ENCODE assay signal across 8 cellular contexts in the genomic region with DNA sequence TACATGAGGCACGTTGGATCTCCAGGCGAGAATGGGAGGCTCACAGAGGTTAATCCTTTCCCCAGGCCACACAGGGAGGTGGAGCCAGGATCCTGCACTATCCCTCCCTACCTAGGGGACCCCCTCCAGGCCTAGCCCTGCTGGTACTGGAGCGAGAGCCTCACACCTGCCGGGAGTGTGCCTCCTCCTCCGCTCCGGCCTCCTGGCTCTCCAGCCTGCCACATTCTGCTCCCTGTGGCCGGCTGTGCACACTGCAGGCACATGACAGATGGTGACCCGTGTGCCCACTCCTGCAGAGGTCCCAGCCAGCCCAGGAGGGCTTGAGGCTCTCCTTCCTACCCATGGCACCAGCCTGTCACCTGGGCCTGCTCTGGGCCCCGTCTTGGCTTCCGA.
DNase-seq lines count a peak whose midpoint lies in the region; ATAC-seq and TF ChIP-seq lines count a peak whose summit lies in the region.

No MANE protein-coding gene starts in this region.

- H3K9me2 ChIP-seq in PC-9 (ENCODE audit: insufficient read depth), result no peaks in the 10 kb centered on the region

- no TSS peak for BruUV-seq in PC-9 (replicated peaks; lab: Mats Ljungman, UMichigan)

- H3K9me3 ChIP-seq in cardiac muscle cell (ENCODE audit: low read depth) (no peaks in the 10 kb centered on the region), PC-9 (ENCODE audit: insufficient read depth, low read depth) (no peaks in the 10 kb centered on the region), esophagus squamous epithelium (no peaks in the 10 kb centered on the region), upper lobe of left lung (no peaks in the 10 kb centered on the region)

- H2AFZ ChIP-seq in PC-9, result no peak overlapping the region

- no peaks in the 10 kb centered on the region for H3K79me2 ChIP-seq in PC-9 (ENCODE audit: low read depth)

- TF ChIP-seq POLR2A in esophagus squamous epithelium (IDR thresholded peaks at IDR 0.05), result no peak
- TF ChIP-seq POLR2A in upper lobe of left lung (IDR thresholded peaks at IDR 0.05), result no peak

- POLR2A ChIA-PET in PC-9 (lab: Charles Lee; ENCODE audit: unreplicated experiment), result no interaction called here

- TF ChIP-seq CTCF in cardiac muscle cell (IDR thresholded peaks at IDR 0.05; ENCODE audit: low read depth, low read length) (peak; percentile 16), PC-9 (conservative IDR thresholded peaks at IDR 0.05) (peak; percentile 61), esophagus squamous epithelium (IDR thresholded peaks at IDR 0.05) (peak in 3 of 6 experiments; percentile 9 to 40 (median 20)), upper lobe of left lung (IDR thresholded peaks at IDR 0.05) (peak in 4 of 6 experiments; percentile 17 to 42 (median 26))

- CTCF ChIA-PET in PC-9 (lab: Charles Lee), result no interaction called here

- no peaks in the 10 kb centered on the region for H3F3A ChIP-seq in PC-9 (ENCODE audit: insufficient read depth, low read depth)

- H3K4me2 ChIP-seq in PC-9, result no peak overlapping the region

- H3K27ac ChIP-seq in cardiac muscle cell (no peak overlapping the region), PC-9 (no peak overlapping the region), esophagus squamous epithelium (peak overlapping the region in 3 of 4 donors; percentile 14 to 44 (median 26)), upper lobe of left lung (no peak overlapping the region)

- H3K27me3 ChIP-seq in cardiac muscle cell, result no peaks in the 10 kb centered on the region
- H3K27me3 ChIP-seq in PC-9 (ENCODE audit: insufficient read depth, low read depth), result no peaks in the 10 kb centered on the region
- no peaks in the 10 kb centered on the region for H3K27me3 ChIP-seq in esophagus squamous epithelium
- H3K27me3 ChIP-seq in upper lobe of left lung, result no peaks in the 10 kb centered on the region

- H3K36me3 ChIP-seq in cardiac muscle cell (peaks cover 6% of the 10 kb centered on the region), PC-9 (ENCODE audit: low read depth) (no peaks in the 10 kb centered on the region; the same call in 1 of the 2 replicates), esophagus squamous epithelium (peaks cover 34 to 100% (median 45%) of the 10 kb centered on the region in 3 donors), upper lobe of left lung (peaks cover 11 to 69% (median 53%) of the 10 kb centered on the region in 4 donors)

- no peak for TF ChIP-seq EP300 in upper lobe of left lung (IDR thresholded peaks at IDR 0.05)

- ATAC-seq in left ventricle myocardium superior (no peak), upper lobe of left lung (ENCODE audit: low FRiP score in 2 of 2) (no peak)

- WGBS in esophagus squamous epithelium, 2 donors, result 33 to 75% methylated on average over 1 to 6 of the region's 10 CpGs
- 84% methylated on average over 10 of the region's 10 CpGs; no CpG with 5 or more reads in 1 of the 2 donors for WGBS in upper lobe of left lung, 2 donors

- DNase-seq in cardiac muscle cell (ENCODE audit: low read depth in 1 of 2, low spot score in 1 of 2) (no peak), left ventricle myocardium superior (no peak), PC-9 (no peak), esophagus squamous epithelium (lab: John Stamatoyannopoulos, UW) (no peak), upper lobe of left lung (no peak), CD1c-positive myeloid dendritic cell (ENCODE audit: extremely low spot score) (no peak)
- no peak for DNase-seq in stimulated activated CD8-positive, alpha-beta memory T cell treated with anti-CD3 and anti-CD28 coated beads, Interleukin-4, amount 100 ng/mL, for 48 hours
- no peak for DNase-seq in stimulated activated CD4-positive, alpha-beta T cell treated with anti-CD3 and anti-CD28 coated beads, Interleukin-2, amount 100 ng/mL, for 48 hours

- no peaks in the 10 kb centered on the region; the same call in 1 of the 2 replicates for H4K20me1 ChIP-seq in PC-9 (ENCODE audit: insufficient read depth)

- no peak overlapping the region for H3K4me3 ChIP-seq in cardiac muscle cell
- H3K4me3 ChIP-seq in PC-9, result no peak overlapping the region
- H3K4me3 ChIP-seq in esophagus squamous epithelium, result no peak overlapping the region
- no peak overlapping the region for H3K4me3 ChIP-seq in upper lobe of left lung

- intact Hi-C loops in left ventricle myocardium superior (cut with micrococcal nuclease) (no loop called here), PC-9 (cut with micrococcal nuclease; ENCODE audit: unreplicated experiment) (no loop called here), esophagus squamous epithelium (cut with DNase I) (loop anchor here (10.0 kb wide), 1 partner anchor 95 kb away; a partner anchor contains a TSS)

- H3K4me1 ChIP-seq in cardiac muscle cell (ENCODE audit: low read depth) (no peaks in the 10 kb centered on the region), PC-9 (replicated peaks; ENCODE audit: insufficient read depth) (no peaks in the 10 kb centered on the region), esophagus squamous epithelium (peaks cover 6 to 76% (median 20%) of the 10 kb centered on the region in 3 donors), upper lobe of left lung (peaks cover 12 to 33% (median 18%) of the 10 kb centered on the region in 4 donors)

Comparison
In these comparisons a context has a peak if more than half of its experiments do, and no peak if none do; other contexts are left out.
1. H3K27ac ChIP-seq: peak in esophagus squamous epithelium (3 of 4); none in cardiac muscle cell (single experiment), PC-9 (single experiment) and upper lobe of left lung (0 of 4).